Comparison of ENCODE assay signal across 8 cellular contexts in genomic region chr12:106137456-106138278, GRCh38. TPM values are rescaled to one million over a fixed set of nuclear protein-coding genes. Genes with fewer than 3 reads are reported as not detected.
DNase-seq lines count a peak whose midpoint lies in the region; ATAC-seq and TF ChIP-seq lines count a peak whose summit lies in the region.

No MANE protein-coding gene starts in this region.

- peaks cover 0 to 36% (median 16%) of the 10 kb centered on the region in 4 donors for H3K4me1 ChIP-seq in right lobe of liver
- no peaks in the 10 kb centered on the region for H3K4me1 ChIP-seq in testis

- H3K9me3 ChIP-seq in right lobe of liver (no peaks in the 10 kb centered on the region), testis (no peaks in the 10 kb centered on the region)

- peaks cover 61% of the 10 kb centered on the region for H3K27me3 Mint-ChIP-seq in activated CD4-positive, alpha-beta T cell treated with anti-CD3 and anti-CD28 coated beads, Interleukin-2, amount 10 ng/mL, durations not matched to agents 24 days and 14 days
- no peaks in the 10 kb centered on the region for H3K27me3 Mint-ChIP-seq in brain

- peak overlapping the region; percentile 48 for H3K4me3 Mint-ChIP-seq in activated CD4-positive, alpha-beta T cell treated with anti-CD3 and anti-CD28 coated beads, Interleukin-2, amount 10 ng/mL, durations not matched to agents 24 days and 14 days
- H3K4me3 Mint-ChIP-seq in brain = peak overlapping the region; percentile 93 to 98 (median 97)

- H3K4me1 Mint-ChIP-seq in activated CD4-positive, alpha-beta T cell treated with anti-CD3 and anti-CD28 coated beads, Interleukin-2, amount 10 ng/mL, durations not matched to agents 24 days and 14 days = peaks cover 5% of the 10 kb centered on the region
- peaks cover 82% of the 10 kb centered on the region for H3K4me1 Mint-ChIP-seq in brain

- ATAC-seq in right lobe of liver (no peak), GM21360 (IDR thresholded peaks at IDR 0.05; ENCODE audit: unreplicated experiment) (no peak), GM21825 (IDR thresholded peaks at IDR 0.05; ENCODE audit: unreplicated experiment) (no peak)

- H3K4me3 ChIP-seq in right lobe of liver = peak overlapping the region; percentile 79 to 89 (median 85)
- H3K4me3 ChIP-seq in testis = peak overlapping the region; percentile 77 to 81

- H3K36me3 ChIP-seq in right lobe of liver (no peaks in the 10 kb centered on the region), testis (ENCODE audit: low read depth, missing control alignments) (no peaks in the 10 kb centered on the region)

- H3K9me3 Mint-ChIP-seq in activated CD4-positive, alpha-beta T cell treated with anti-CD3 and anti-CD28 coated beads, Interleukin-2, amount 10 ng/mL, durations not matched to agents 24 days and 14 days = no peaks in the 10 kb centered on the region
- H3K9me3 Mint-ChIP-seq in brain = peaks cover 0 to 3% (median 0%) of the 10 kb centered on the region in 5 experiments

- TF ChIP-seq POLR2A in right lobe of liver (IDR thresholded peaks at IDR 0.05) = no peak
- TF ChIP-seq POLR2A in testis (IDR thresholded peaks at IDR 0.05) = no peak

- DNase-seq in activated CD4-positive, alpha-beta T cell treated with anti-CD3 and anti-CD28 coated beads, Interleukin-2, amount 10 ng/mL, durations not matched to agents 24 days and 14 days = no peak
- no peak for DNase-seq in activated CD4-positive, alpha-beta T cell treated with anti-CD3 and anti-CD28 coated beads, Interleukin-2, amount 50 U/mL, for 4 hours
- DNase-seq in right lobe of liver = no peak
- DNase-seq in testis = peak; percentile 30
- no peak for DNase-seq in glomerular visceral epithelial cell (ENCODE audit: extremely low spot score)

- H3K27me3 ChIP-seq in right lobe of liver (no peaks in the 10 kb centered on the region), testis (no peaks in the 10 kb centered on the region)

- no peak overlapping the region for H3K27ac Mint-ChIP-seq in activated CD4-positive, alpha-beta T cell treated with anti-CD3 and anti-CD28 coated beads, Interleukin-2, amount 10 ng/mL, durations not matched to agents 24 days and 14 days
- H3K27ac Mint-ChIP-seq in brain = peak overlapping the region; percentile 86 to 98 (median 96)

- no peak for TF ChIP-seq CTCF in brain (conservative IDR thresholded peaks at IDR 0.05)
- TF ChIP-seq CTCF in right lobe of liver (IDR thresholded peaks at IDR 0.05) = no peak
- TF ChIP-seq CTCF in testis (IDR thresholded peaks at IDR 0.05) = no peak

- H3K27ac ChIP-seq in right lobe of liver = peak overlapping the region; percentile 98 to 100 (median 98)
- H3K27ac ChIP-seq in testis = peak overlapping the region in 1 of 2 donors; percentile 92

- H3K36me3 Mint-ChIP-seq in activated CD4-positive, alpha-beta T cell treated with anti-CD3 and anti-CD28 coated beads, Interleukin-2, amount 10 ng/mL, durations not matched to agents 24 days and 14 days (ENCODE audit: low read depth) = no peaks in the 10 kb centered on the region
- H3K36me3 Mint-ChIP-seq in brain = peaks cover 4% of the 10 kb centered on the region

- intact Hi-C loops in activated CD4-positive, alpha-beta T cell treated with anti-CD3 and anti-CD28 coated beads, Interleukin-2, amount 10 ng/mL, durations not matched to agents 24 days and 14 days (cut with micrococcal nuclease) = no loop called here
- intact Hi-C loops in right lobe of liver (cut with DNase I) (loop anchor here (5.0 to 10.0 kb wide), 3 partner anchors 103 to 715 kb away; no protein-coding TSS in a partner anchor), testis (cut with DNase I; ENCODE audit: low total_unique reads) (loop anchor here (5.0 kb wide), 1 partner anchor 715 kb away; no protein-coding TSS in a partner anchor)

- 13% methylated on average over 14 of the region's 15 CpGs for WGBS in right lobe of liver (ENCODE audit: insufficient coverage, low coverage, low lambda C conversion rate, missing lambda C conversion rate)
- 12 to 13% methylated on average over 14 to 15 of the region's 15 CpGs for WGBS in testis, 2 donors

RNA-seq across cellular contexts. Expression of gene NUAK1, which starts 1.1 kb away (rescaled TPM):
- 0.02 TPM in 1 of 2 replicates, not detected in the other for total RNA-seq in activated CD4-positive, alpha-beta T cell treated with anti-CD3 and anti-CD28 coated beads, Interleukin-2, amount 10 ng/mL, durations not matched to agents 24 days and 14 days
- polyA plus RNA-seq in brain (ENCODE audit: insufficient read depth, low read depth, low replicate concordance) = 11.5 TPM
- 10 to 100 TPM in 1 of 6 experiments, 1 to 10 TPM in 5; 2.0 to 11.0 (median 3.5) TPM for total RNA-seq in right lobe of liver
- 1 to 10 TPM; 6.6 to 8.2 TPM for total RNA-seq in testis
- 9.1 TPM for polyA plus RNA-seq in testis (ENCODE audit: insufficient read depth, low read depth, low replicate concordance)
